In the genomic region with DNA sequence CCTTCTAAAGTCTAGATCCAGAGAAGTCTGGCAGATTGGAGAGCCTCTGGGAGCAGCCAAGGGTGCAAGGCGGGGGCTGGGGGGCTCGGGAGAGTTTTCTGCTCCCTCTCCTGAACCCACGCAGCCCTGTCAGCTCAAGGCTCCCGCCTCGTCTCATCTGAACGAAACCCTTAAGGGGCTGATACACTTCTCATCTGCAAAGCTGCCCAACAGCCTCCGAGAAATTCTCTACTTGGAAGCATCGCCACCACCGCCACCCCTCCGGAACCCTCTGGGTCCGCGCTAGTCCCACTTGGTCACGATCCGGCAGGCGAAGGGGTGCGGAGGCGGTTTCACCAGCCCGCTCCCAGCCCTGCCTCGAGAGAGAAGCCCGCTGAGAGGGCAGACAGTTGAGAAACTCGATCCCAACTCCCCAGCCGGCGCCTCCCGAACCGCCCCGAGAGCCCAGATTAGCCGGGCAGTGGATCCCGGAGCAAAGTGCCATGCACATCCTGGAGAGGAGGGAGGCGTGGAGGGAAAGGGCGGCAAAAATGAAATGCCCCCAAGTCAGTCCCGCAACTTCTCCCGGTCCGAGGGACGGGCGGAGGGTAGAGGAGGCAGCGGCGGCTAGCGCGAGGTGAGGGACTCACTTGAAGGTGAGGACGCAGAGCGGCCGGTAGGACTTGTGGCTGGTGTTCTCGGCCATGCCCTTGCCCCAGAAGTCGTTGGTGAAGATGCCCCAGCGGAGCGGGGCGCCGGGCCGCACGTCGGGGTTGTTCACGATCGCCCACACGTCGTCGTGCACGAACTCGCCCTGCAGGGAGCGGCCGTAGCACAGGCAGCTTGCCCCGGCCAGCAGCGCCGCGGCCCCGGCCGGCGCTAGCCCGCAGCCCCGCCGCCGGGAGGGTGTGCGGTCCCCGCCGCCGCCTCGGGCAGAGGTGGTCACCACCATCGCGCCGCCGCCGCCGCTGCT, we compare ENCODE assay signal across 8 cellular contexts. TPM values are rescaled to one million over a fixed set of nuclear protein-coding genes. Genes with fewer than 3 reads are reported as not detected.
DNase-seq lines count a peak whose midpoint lies in the region; TF ChIP-seq lines count a peak whose summit lies in the region.

No MANE protein-coding gene starts in this region.

- in situ Hi-C loops in astrocyte of the spinal cord (cut with HindIII; ENCODE audit: low sequenced_read_pairs) = no loop called here

- H3K27ac ChIP-seq in smooth muscle cell (ENCODE audit: low read depth) = peak overlapping the region; percentile 31

- peak; percentile 43 for DNase-seq in BE2C
- DNase-seq in GM20000 (ENCODE audit: low spot score) = peak; percentile 17
- peak; percentile 65 for DNase-seq in MG63
- DNase-seq in astrocyte of the spinal cord (ENCODE audit: low read depth, low spot score) = peak; percentile 45
- DNase-seq in iPS-NIHi7 (ENCODE audit: extremely low spot score) = peak; percentile 59
- DNase-seq in smooth muscle cell (lab: John Stamatoyannopoulos, UW; ENCODE audit: unreplicated experiment) = peak; percentile 45
- no peak for DNase-seq in GDM1 (lab: John Stamatoyannopoulos, UW)
- no peak for DNase-seq in stimulated activated CD4-positive, alpha-beta T cell treated with anti-CD3 and anti-CD28 coated beads, Interleukin-12 subunit alpha, Interleukin-12 subunit beta, amount 100 ng/mL, for 4 hours

- WGBS in smooth muscle cell (ENCODE audit: low lambda C conversion rate) = under 1% methylated on average over 48 of the region's 82 CpGs

- no peaks in the 10 kb centered on the region for H4K20me1 ChIP-seq in smooth muscle cell (ENCODE audit: low read depth)

- H3K36me3 ChIP-seq in BE2C (no peaks in the 10 kb centered on the region), MG63 (no peaks in the 10 kb centered on the region), smooth muscle cell (ENCODE audit: low read depth) (peaks cover 5% of the 10 kb centered on the region)

- peak overlapping the region; percentile 50 for H2AFZ ChIP-seq in smooth muscle cell (ENCODE audit: low read depth)

- peaks cover 6% of the 10 kb centered on the region; the same call in 1 of the 2 replicates for H3K27me3 ChIP-seq in BE2C
- H3K27me3 ChIP-seq in MG63 = no peaks in the 10 kb centered on the region; the same call in 1 of the 2 replicates
- peaks cover 13% of the 10 kb centered on the region for H3K27me3 ChIP-seq in smooth muscle cell (ENCODE audit: low read depth)

- peak overlapping the region; percentile 7 for H3K9ac ChIP-seq in smooth muscle cell (ENCODE audit: low read depth)

- H3K4me1 ChIP-seq in BE2C (no peaks in the 10 kb centered on the region), smooth muscle cell (ENCODE audit: low read depth) (peaks cover 15% of the 10 kb centered on the region)

- H3K9me3 ChIP-seq in BE2C (peaks cover 5% of the 10 kb centered on the region; the same call in 1 of the 2 replicates), MG63 (no peaks in the 10 kb centered on the region), smooth muscle cell (replicated peaks; ENCODE audit: low read depth) (no peaks in the 10 kb centered on the region)

- H3K4me2 ChIP-seq in smooth muscle cell = peak overlapping the region; percentile 87

- no peaks in the 10 kb centered on the region for H3F3A ChIP-seq in smooth muscle cell (ENCODE audit: low read depth)

- H3K4me3 ChIP-seq in BE2C (ENCODE audit: low read depth, low read length) (peak overlapping the region; percentile 82), MG63 (peak overlapping the region; percentile 61), astrocyte of the spinal cord (ENCODE audit: low read depth, low read length) (peak overlapping the region; percentile 70), smooth muscle cell (peak overlapping the region; percentile 63)

- TF ChIP-seq CTCF in BE2C (IDR thresholded peaks at IDR 0.05; ENCODE audit: low read depth, low read length) (no peak), GM20000 (IDR thresholded peaks at IDR 0.05; ENCODE audit: extremely low read depth, missing control alignments) (no peak), astrocyte of the spinal cord (IDR thresholded peaks at IDR 0.05; ENCODE audit: low read depth, low read length) (no peak), smooth muscle cell (IDR thresholded peaks at IDR 0.05; ENCODE audit: borderline replicate concordance, insufficient read depth, poor library complexity, severe bottlenecking) (no peak)

- peaks cover 11% of the 10 kb centered on the region for H3K79me2 ChIP-seq in smooth muscle cell (ENCODE audit: low read depth)

RNA-seq across cellular contexts. Expression of a gene that starts 0.6 kb away (rescaled TPM):
- 9.3 TPM for polyA plus RNA-seq in BE2C (2012; ENCODE audit: insufficient read depth, insufficient read length, low read depth)
- 9.5 and 10.2 TPM in 2 replicates for total RNA-seq in MG63 (2014; rRNA removed; shearing (Covaris generic); ENCODE audit: low replicate concordance)
- 8.7 and 10.0 TPM in 2 replicates for total RNA-seq in smooth muscle cell
- 3.4 and 3.5 TPM in 2 replicates for polyA plus RNA-seq in smooth muscle cell

Comparison
In these comparisons a context has a peak if more than half of its experiments do, and no peak if none do; other contexts are left out.
1. DNase-seq: peak in BE2C (single experiment), GM20000 (single experiment), MG63 (single experiment), astrocyte of the spinal cord (single experiment), iPS-NIHi7 (single experiment) and smooth muscle cell (single experiment); none in GDM1 (single experiment) and stimulated activated CD4-positive, alpha-beta T cell treated with anti-CD3 and anti-CD28 coated beads, Interleukin-12 subunit alpha, Interleukin-12 subunit beta, amount 100 ng/mL, for 4 hours (single experiment).
2. Peak in every context shown above with its lines, with median percentiles within 50 percentile points of each other: H3K4me3 ChIP-seq.